Comparison of ENCODE assay signal across 14 cellular contexts in the genomic region with DNA sequence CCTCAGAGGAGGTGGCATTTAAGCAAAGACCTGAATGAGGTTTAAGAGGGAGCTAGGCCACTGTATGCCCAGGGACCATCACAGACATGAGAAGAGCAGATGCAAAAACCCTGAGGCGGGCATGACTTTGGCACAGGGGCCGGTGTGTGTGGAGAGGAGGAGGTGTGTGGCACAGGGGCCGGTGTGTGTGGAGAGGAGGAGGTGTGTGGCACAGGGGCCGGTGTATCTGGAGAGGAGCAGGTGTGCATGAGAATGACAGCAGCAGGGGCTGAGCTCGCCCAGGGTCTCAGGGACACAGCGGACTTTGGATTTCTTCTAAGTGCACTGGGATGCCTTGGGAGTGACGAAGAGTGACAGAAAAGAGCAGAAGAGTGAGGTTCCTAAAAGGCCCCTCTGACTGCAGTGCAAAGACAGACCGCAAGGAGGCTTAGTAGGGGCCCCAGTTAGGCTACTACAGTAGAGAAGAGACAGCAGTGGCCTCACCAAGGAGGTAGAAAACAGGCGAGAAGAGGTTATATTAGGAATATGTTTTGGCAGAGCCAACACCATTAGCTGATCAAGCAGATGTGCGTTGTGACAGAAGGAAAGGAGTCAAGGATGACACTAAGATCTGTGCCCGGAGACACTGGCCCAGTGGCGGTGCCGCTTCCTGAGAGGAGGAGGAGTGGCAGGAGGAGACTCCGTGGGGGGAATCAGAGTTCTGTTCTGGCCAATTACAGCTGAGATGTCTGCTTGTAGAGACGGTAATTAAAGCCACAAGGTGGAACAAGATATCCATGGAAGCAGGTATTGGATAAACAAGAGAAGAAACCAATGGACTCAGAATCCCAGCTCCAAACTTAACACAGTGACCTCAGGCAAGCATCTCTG. TPM values are rescaled to one million over a fixed set of nuclear protein-coding genes. Genes with fewer than 3 reads are reported as not detected.
DNase-seq lines count a peak whose midpoint lies in the region; ATAC-seq, FAIRE-seq and TF ChIP-seq lines count a peak whose summit lies in the region.
"Had no signal": no experiment of that assay in that cellular context is flagged by ENCODE, and none has a peak within 500 bp of the region (broad histone marks: within the 10 kb centered on the region; RNA-seq: fewer than 3 reads in every experiment).

No MANE protein-coding gene starts in this region.

- H3K27me3 ChIP-seq in HepG2 (ENCODE audit: control insufficient read depth in 1 of 2, insufficient read depth in 2 of 2, low read length in 2 of 2) (no peaks in the 10 kb centered on the region), right lobe of liver (no peaks in the 10 kb centered on the region)
- H3K27me3 ChIP-seq: adrenal gland, gastrocnemius medialis had no signal

- no peak overlapping the region for H2AFZ ChIP-seq in HepG2 (ENCODE audit: low read length)

- TF ChIP-seq POLR2A in HepG2 (IDR thresholded peaks at IDR 0.05; ENCODE audit: insufficient read depth in 1 of 2, low read depth in 2 of 2, low read length in 2 of 2) = no peak
- no peak for TF ChIP-seq POLR2A in right lobe of liver (IDR thresholded peaks at IDR 0.05)

- TF ChIP-seq RAD21 in HepG2 (CRISPR knock-in tag; IDR thresholded peaks at IDR 0.05) = peak; percentile 25; the same call in 1 of the 2 replicates

- TF ChIP-seq EP300 in HepG2 (IDR thresholded peaks at IDR 0.05; ENCODE audit: low read depth in 2 of 2, low read length in 2 of 2) (no peak), HepG2 (CRISPR knock-in tag; IDR thresholded peaks at IDR 0.05; ENCODE audit: borderline replicate concordance) (no peak)

- no TSS peak for BruUV-seq in HepG2 (replicated peaks; lab: Mats Ljungman, UMichigan)

- H3K9me3 ChIP-seq in HepG2 (ENCODE audit: low read length) (no peaks in the 10 kb centered on the region), right lobe of liver (no peaks in the 10 kb centered on the region)
- H3K9me3 ChIP-seq: adrenal gland, gastrocnemius medialis had no signal

- peaks cover 9% of the 10 kb centered on the region for H3K79me2 ChIP-seq in HepG2 (ENCODE audit: insufficient read depth, low read length)

- ATAC-seq in HepG2 (peak; percentile 84), right lobe of liver (no peak)
- ATAC-seq: gastrocnemius medialis had no signal

- H3K4me3 ChIP-seq in HepG2 (replicated peaks in 1 of 3; ENCODE audit: insufficient read depth in 1 of 3, low read depth in 2 of 3, low read length in 3 of 3) (no peak overlapping the region), right lobe of liver (no peak overlapping the region), WI38 (ENCODE audit: low read depth, low read length) (no peak overlapping the region), foreskin fibroblast (ENCODE audit: low read depth in 1 of 2, low read length in 2 of 2) (no peak overlapping the region)
- H3K4me3 ChIP-seq: adrenal gland, gastrocnemius medialis had no signal

- POLR2A ChIA-PET in HepG2 (lab: Yijun Ruan, JAX) = no interaction called here

- CTCF ChIA-PET in HepG2 (lab: Yijun Ruan, JAX; ENCODE audit: low intra/inter-chr PET ratio, low total read pairs) = interaction anchor here (1.5 kb wide), 1 partner anchor 37 kb away, joined by 5 read pairs; no protein-coding TSS in a partner anchor

- FAIRE-seq in HepG2 (lab: Jason Lieb, UNC) (peak; percentile 15), urothelium cell line (lab: Jason Lieb, UNC) (no peak), D721Med (lab: Jason Lieb, UNC) (no peak)

- 89% methylated on average over 15 of the region's 15 CpGs for WGBS in HepG2 (ENCODE audit: low lambda C conversion rate)
- 72% methylated on average over 7 of the region's 15 CpGs for WGBS in right lobe of liver (ENCODE audit: insufficient coverage, low coverage, low lambda C conversion rate, missing lambda C conversion rate)

- TF ChIP-seq CTCF in HepG2 (CRISPR knock-in tag; IDR thresholded peaks at IDR 0.05) = peak; percentile 31
- TF ChIP-seq CTCF in right lobe of liver (IDR thresholded peaks at IDR 0.05) = no peak
- peak; percentile 65 for TF ChIP-seq CTCF in WI38 (IDR thresholded peaks at IDR 0.05; ENCODE audit: low read depth, low read length)
- peak; percentile 41 for TF ChIP-seq CTCF in foreskin fibroblast (IDR thresholded peaks at IDR 0.05; ENCODE audit: low read depth, low read length)
- no peak for TF ChIP-seq CTCF in D721Med (IDR thresholded peaks at IDR 0.05; ENCODE audit: insufficient read depth, missing control alignments)

- in situ Hi-C loops in HepG2 (cut with HindIII; ENCODE audit: extremely low pct_ligation_motif_present, low pct_unique_long_range_greater_than_20kb) = no loop called here

- no peak overlapping the region for H3K9ac ChIP-seq in HepG2 (ENCODE audit: insufficient read depth, low read depth, low read length)

- H3K4me2 ChIP-seq in HepG2 (ENCODE audit: low read depth, low read length) = no peak overlapping the region

- intact Hi-C loops in HepG2 (cut with micrococcal nuclease; ENCODE audit: unreplicated experiment) (loop anchor here (2.0 kb wide), 1 partner anchor 37 kb away; no protein-coding TSS in a partner anchor), right lobe of liver (cut with DNase I) (no loop called here)

- DNase-seq in HepG2 (ENCODE audit: low spot score) = no peak
- DNase-seq in right lobe of liver = no peak
- DNase-seq in foreskin fibroblast = no peak
- peak; percentile 11 for DNase-seq in superior temporal gyrus (ENCODE audit: extremely low spot score)
- DNase-seq in urothelium cell line (ENCODE audit: low spot score) = no peak
- DNase-seq in NCI-H2196 (lab: John Stamatoyannopoulos, UW; ENCODE audit: unreplicated experiment) = no peak
- DNase-seq in D721Med (ENCODE audit: insufficient read length, low spot score) = no peak
- DNase-seq: adrenal gland; gastrocnemius medialis; KBM-7; NCI-H524 treated with DMSO at 0.1 percent for 48 hours; stimulated activated CD4-positive, alpha-beta T cell treated with anti-CD3 and anti-CD28 coated beads, Interleukin-1b, Interleukin-23, amount 100 ng/mL, for 48 hours had no signal

- H3K27ac ChIP-seq in HepG2 (ENCODE audit: extremely low read length, insufficient read depth, low read length) (no peak overlapping the region), right lobe of liver (no peak overlapping the region)

- H3K36me3 ChIP-seq in HepG2 (replicated peaks in 1 of 2; ENCODE audit: control insufficient read depth in 1 of 2, insufficient read depth in 2 of 2, low read length in 2 of 2) (peaks cover 2 to 5% of the 10 kb centered on the region in 2 experiments; a peak in 2 of 5 replicates), right lobe of liver (no peaks in the 10 kb centered on the region)
- H3K36me3 ChIP-seq: adrenal gland, gastrocnemius medialis had no signal

- H4K20me1 ChIP-seq in HepG2 (ENCODE audit: insufficient read depth, low read length) = peaks cover 5% of the 10 kb centered on the region; the same call in 1 of the 2 replicates

- H3K4me1 ChIP-seq in HepG2 (ENCODE audit: insufficient read depth, low read length) (no peaks in the 10 kb centered on the region), right lobe of liver (no peaks in the 10 kb centered on the region)

RNA-seq across cellular contexts. Expression of a gene that starts 18.4 kb away (rescaled TPM):
- 10.1 and 16.7 TPM in 2 replicates for total RNA-seq in HepG2 (2016; rRNA removed; fragmentation: Illumina TruSeq; extraction: Trizol)
- total RNA-seq in HepG2 (2016; cell fraction: cytosol; rRNA removed; fragmentation: Illumina TruSeq; extraction: Trizol; ENCODE audit: low read depth) = 7.6 and 9.2 TPM in 2 replicates
- total RNA-seq in HepG2 (2016; cell fraction: insoluble cytoplasmic fraction; rRNA removed; fragmentation: Illumina TruSeq; extraction: Trizol) = 11.2 and 19.1 TPM in 2 replicates
- total RNA-seq in HepG2 (2016; cell fraction: membrane; rRNA removed; fragmentation: Illumina TruSeq; extraction: Trizol) = 9.9 and 11.1 TPM in 2 replicates
- 17.0 and 18.5 TPM in 2 replicates for total RNA-seq in HepG2 (2016; cell fraction: nucleus; rRNA removed; fragmentation: Illumina TruSeq; extraction: Trizol)
- 17.0 and 21.0 TPM in 2 replicates for polyA plus RNA-seq in HepG2 (2011; rRNA removed)
- 10.1 and 18.8 TPM in 2 replicates for polyA plus RNA-seq in HepG2 (2011; cell fraction: cytosol; rRNA removed)
- 96.3 and 129 TPM in 2 replicates for polyA plus RNA-seq in HepG2 (2011; cell fraction: nucleus; rRNA removed)
- 7.7 and 12.7 TPM in 2 replicates for polyA plus RNA-seq in HepG2 (2012)
- 3.5 and 3.6 TPM in 2 replicates for polyA plus RNA-seq in HepG2 (2016; cell fraction: cytosol; fragmentation: Illumina TruSeq; extraction: Trizol; ENCODE audit: low read depth)
- polyA plus RNA-seq in HepG2 (2016; cell fraction: insoluble cytoplasmic fraction; fragmentation: Illumina TruSeq; extraction: Trizol; ENCODE audit: low read depth) = 11.1 and 12.0 TPM in 2 replicates
- 6.7 and 7.4 TPM in 2 replicates for polyA plus RNA-seq in HepG2 (2016; cell fraction: membrane; fragmentation: Illumina TruSeq; extraction: Trizol; ENCODE audit: low read depth)
- 36.9 and 37.2 TPM in 2 replicates for polyA plus RNA-seq in HepG2 (2016; cell fraction: nucleus; fragmentation: Illumina TruSeq; extraction: Trizol; ENCODE audit: insufficient read depth, low read depth)
- polyA minus RNA-seq in HepG2 (2011; rRNA and poly(A)+ RNA removed; ENCODE audit: low replicate concordance) = 46.0 and 46.5 TPM in 2 replicates
- polyA minus RNA-seq in HepG2 (2011; cell fraction: cytosol; rRNA and poly(A)+ RNA removed) = 6.1 and 9.8 TPM in 2 replicates
- 14.4 and 22.9 TPM in 2 replicates for polyA minus RNA-seq in HepG2 (2011; cell fraction: nucleus; rRNA and poly(A)+ RNA removed)
- 10 to 100 TPM in 4 of 6 experiments, 1 to 10 TPM in 2; 9.2 to 13.3 (median 11.0) TPM for total RNA-seq in right lobe of liver

RNA-seq across cellular contexts. Expression of a gene that starts 46.6 kb away (rescaled TPM):
- total RNA-seq in HepG2 (2016; rRNA removed; fragmentation: Illumina TruSeq; extraction: Trizol) (3.5 and 4.0 TPM in 2 replicates), right lobe of liver (not detected)
- 1.8 and 2.0 TPM in 2 replicates for total RNA-seq in HepG2 (2016; cell fraction: cytosol; rRNA removed; fragmentation: Illumina TruSeq; extraction: Trizol; ENCODE audit: low read depth)
- total RNA-seq in HepG2 (2016; cell fraction: insoluble cytoplasmic fraction; rRNA removed; fragmentation: Illumina TruSeq; extraction: Trizol) = 3.9 and 4.6 TPM in 2 replicates
- 2.3 and 2.5 TPM in 2 replicates for total RNA-seq in HepG2 (2016; cell fraction: membrane; rRNA removed; fragmentation: Illumina TruSeq; extraction: Trizol)
- 2.1 and 2.3 TPM in 2 replicates for total RNA-seq in HepG2 (2016; cell fraction: nucleus; rRNA removed; fragmentation: Illumina TruSeq; extraction: Trizol)
- 10.5 and 12.8 TPM in 2 replicates for polyA plus RNA-seq in HepG2 (2011; rRNA removed)
- polyA plus RNA-seq in HepG2 (2011; cell fraction: cytosol; rRNA removed) = 6.1 and 9.4 TPM in 2 replicates
- polyA plus RNA-seq in HepG2 (2011; cell fraction: nucleus; rRNA removed) = 6.1 and 6.7 TPM in 2 replicates
- 5.5 and 6.6 TPM in 2 replicates for polyA plus RNA-seq in HepG2 (2012)
- 1.3 and 1.6 TPM in 2 replicates for polyA plus RNA-seq in HepG2 (2016; cell fraction: cytosol; fragmentation: Illumina TruSeq; extraction: Trizol; ENCODE audit: low read depth)
- 4.9 and 5.4 TPM in 2 replicates for polyA plus RNA-seq in HepG2 (2016; cell fraction: insoluble cytoplasmic fraction; fragmentation: Illumina TruSeq; extraction: Trizol; ENCODE audit: low read depth)
- 1.8 TPM in 2 replicates for polyA plus RNA-seq in HepG2 (2016; cell fraction: membrane; fragmentation: Illumina TruSeq; extraction: Trizol; ENCODE audit: low read depth)
- polyA plus RNA-seq in HepG2 (2016; cell fraction: nucleus; fragmentation: Illumina TruSeq; extraction: Trizol; ENCODE audit: insufficient read depth, low read depth) = 2.9 and 3.2 TPM in 2 replicates
- 14.4 TPM in 1 of 2 replicates, not detected in the other for polyA minus RNA-seq in HepG2 (2011; rRNA and poly(A)+ RNA removed; ENCODE audit: low replicate concordance)
- 4.5 and 6.6 TPM in 2 replicates for polyA minus RNA-seq in HepG2 (2011; cell fraction: cytosol; rRNA and poly(A)+ RNA removed)
- polyA minus RNA-seq in HepG2 (2011; cell fraction: nucleus; rRNA and poly(A)+ RNA removed) = 11.3 and 12.3 TPM in 2 replicates
- total RNA-seq: adrenal gland, mucosa of gallbladder had no signal
- polyA plus RNA-seq: adrenal gland had no signal

Comparison
In these comparisons a context has a peak if more than half of its experiments do, and no peak if none do; other contexts are left out.
1. CTCF ChIP-seq: peak in HepG2 (single experiment), WI38 (single experiment) and foreskin fibroblast (single experiment); none in right lobe of liver (0 of 4) and D721Med (single experiment).